ENCODE assay signal across 1 cellular context in genomic region chr1:109877776-109878175, GRCh38.
TF ChIP-seq lines count a peak whose summit lies in the region.

No MANE protein-coding gene starts in this region.

TF ChIP-seq in endothelial cell of umbilical vein, 7 proteins besides CTCF, POLR2A, EP300 and RAD21:
- TF ChIP-seq GATA2 (IDR thresholded peaks at IDR 0.05; ENCODE audit: insufficient read depth, insufficient read length, low read depth, low read length) = no peak
- no peak for TF ChIP-seq EZH2 (IDR thresholded peaks at IDR 0.05; ENCODE audit: borderline replicate concordance, low read depth, low read length, severe bottlenecking)
- TF ChIP-seq MYC (IDR thresholded peaks at IDR 0.05; ENCODE audit: low read depth, low read length) = no peak
- TF ChIP-seq JUN (IDR thresholded peaks at IDR 0.05; ENCODE audit: borderline replicate concordance, insufficient read depth, insufficient read length, low read depth) = no peak
- TF ChIP-seq FOS (IDR thresholded peaks at IDR 0.05; ENCODE audit: borderline replicate concordance, insufficient read depth, low read length) = no peak
- TF ChIP-seq POLR2AphosphoS5 (IDR thresholded peaks at IDR 0.05; ENCODE audit: insufficient read depth, low read depth, low read length) = no peak
- no peak for TF ChIP-seq MAX (IDR thresholded peaks at IDR 0.05; ENCODE audit: insufficient read depth, insufficient read length)
